Comparison of ENCODE assay signal across 8 cellular contexts in genomic region chr1:226403522-226404034, GRCh38. TPM values are rescaled to one million over a fixed set of nuclear protein-coding genes. Genes with fewer than 3 reads are reported as not detected.
DNase-seq lines count a peak whose midpoint lies in the region; ATAC-seq and TF ChIP-seq lines count a peak whose summit lies in the region.

No MANE protein-coding gene starts in this region.

- WGBS in ovary, 3 donors = 53 to 54% (median 53%) methylated on average over 2 of the region's 2 CpGs
- WGBS in neuronal stem cell (ENCODE audit: extremely low coverage in 2 of 2, insufficient read length in 2 of 2, insufficient replicate concordance in 1 of 2), 2 donors = no CpG with 5 or more reads among the region's 2 CpGs

- peaks cover 19% of the 10 kb centered on the region for H3K79me1 ChIP-seq in neuronal stem cell (ENCODE audit: low read depth, low read length)

- H2BK120ac ChIP-seq in neuronal stem cell (ENCODE audit: low read depth, low read length) = no peak overlapping the region

- H3K27me3 ChIP-seq in ovary (no peaks in the 10 kb centered on the region), neuronal stem cell (ENCODE audit: control insufficient read depth in 3 of 3, insufficient read depth in 3 of 3, low read depth in 1 of 3, low read length in 3 of 3) (no peaks in the 10 kb centered on the region)

- no peak for ATAC-seq in HG03378 (IDR thresholded peaks at IDR 0.05; ENCODE audit: unreplicated experiment)

- no peak overlapping the region for H3K14ac ChIP-seq in neuronal stem cell (ENCODE audit: low read length)

- peaks cover 18% of the 10 kb centered on the region for H3K4me1 ChIP-seq in ovary (ENCODE audit: insufficient read depth)
- peaks cover 20 to 25% of the 10 kb centered on the region in 2 donors for H3K4me1 ChIP-seq in neuronal stem cell (ENCODE audit: control insufficient read depth in 2 of 2, insufficient read depth in 1 of 2, low read depth in 1 of 2, low read length in 2 of 2)

- TF ChIP-seq POLR2A in ovary (IDR thresholded peaks at IDR 0.05) = no peak

- H2AK5ac ChIP-seq in neuronal stem cell (ENCODE audit: low read depth, low read length) = no peak overlapping the region

- no peak for TF ChIP-seq EP300 in ovary (IDR thresholded peaks at IDR 0.05)

- H3K9ac ChIP-seq in neuronal stem cell (ENCODE audit: low read depth, low read length, poor library complexity) = no peak overlapping the region

- H2AFZ ChIP-seq in neuronal stem cell (ENCODE audit: low read length) = no peak overlapping the region

- H2BK12ac ChIP-seq in neuronal stem cell (ENCODE audit: low read length) = no peak overlapping the region

- in situ Hi-C loops in Caki2 (cut with HindIII; ENCODE audit: low pct_unique_long_range_greater_than_20kb, low sequenced_read_pairs) = no loop called here

- no peak overlapping the region for H4K91ac ChIP-seq in neuronal stem cell (ENCODE audit: low read depth, low read length, poor library complexity)

- no peak overlapping the region for H3K4me3 ChIP-seq in ovary
- H3K4me3 ChIP-seq in neuronal stem cell (ENCODE audit: low read length in 2 of 2) = no peak overlapping the region

- no peak overlapping the region for H3K4ac ChIP-seq in neuronal stem cell (ENCODE audit: low read length)

- H3K23ac ChIP-seq in neuronal stem cell (ENCODE audit: low read depth, low read length, poor library complexity) = no peak overlapping the region

- H3K27ac ChIP-seq in angular gyrus (ENCODE audit: low read depth, low read length) (peak overlapping the region; percentile 22), ovary (no peak overlapping the region), neuronal stem cell (replicated peaks; ENCODE audit: low read length) (no peak overlapping the region)

- H3K36me3 ChIP-seq in ovary = no peaks in the 10 kb centered on the region
- H3K36me3 ChIP-seq in neuronal stem cell (replicated peaks in 1 of 2; ENCODE audit: control insufficient read depth in 2 of 2, insufficient read depth in 2 of 2, low read length in 2 of 2) = peaks cover 30 to 64% of the 10 kb centered on the region in 2 donors

- no peak overlapping the region for H4K8ac ChIP-seq in neuronal stem cell (ENCODE audit: low read depth, low read length)

- H3K18ac ChIP-seq in neuronal stem cell (ENCODE audit: low read length) = no peak overlapping the region

- no peak overlapping the region for H2BK5ac ChIP-seq in neuronal stem cell (ENCODE audit: low read length)

- H3K9me3 ChIP-seq in ovary (no peaks in the 10 kb centered on the region), neuronal stem cell (replicated peaks in 1 of 2; ENCODE audit: control insufficient read depth in 2 of 2, insufficient read depth in 1 of 2, low read depth in 1 of 2, low read length in 2 of 2) (no peaks in the 10 kb centered on the region)

- H2BK15ac ChIP-seq in neuronal stem cell (ENCODE audit: low read length) = no peak overlapping the region

- no peak overlapping the region for H3K4me2 ChIP-seq in neuronal stem cell (ENCODE audit: insufficient read depth, low read length, poor library complexity, severe bottlenecking)

- peak; percentile 76 for DNase-seq in Caki2 (ENCODE audit: low read depth)
- DNase-seq in HK-2 (ENCODE audit: unreplicated experiment) = peak; percentile 64
- peak; percentile 62 for DNase-seq in medulla oblongata (ENCODE audit: extremely low spot score)
- no peak for DNase-seq in ovary
- no peak for DNase-seq in neuronal stem cell (ENCODE audit: low spot score)
- no peak for DNase-seq in NCI-H128 (lab: John Stamatoyannopoulos, UW; ENCODE audit: unreplicated experiment)

- intact Hi-C loops in ovary (cut with DNase I) = no loop called here

- TF ChIP-seq CTCF in ovary (IDR thresholded peaks at IDR 0.05) = no peak

RNA-seq across cellular contexts. Expression of gene PARP1, which starts 4.3 kb away (rescaled TPM):
- total RNA-seq in Caki2 (2014; rRNA removed; shearing (Covaris generic); ENCODE audit: low replicate concordance) = 147 and 179 TPM in 2 replicates
- 10 to 100 TPM; 35.9 to 71.4 (median 63.1) TPM for total RNA-seq in ovary
- 10 to 100 TPM; 24.7 to 74.6 TPM for polyA plus RNA-seq in ovary
- polyA plus RNA-seq in neuronal stem cell (2013, experiment 1 of 2) = 231 TPM
- polyA plus RNA-seq in neuronal stem cell (2013, experiment 2 of 2) = 243 TPM

Comparison
In these comparisons a context has a peak if more than half of its experiments do, and no peak if none do; other contexts are left out.
1. DNase-seq: peak in Caki2 (single experiment), HK-2 (single experiment) and medulla oblongata (single experiment); none in ovary (0 of 5), neuronal stem cell (single experiment) and NCI-H128 (single experiment).